ENCODE assay signal across 8 cellular contexts in genomic region chr15:29270169-29270955, GRCh38. TPM values are rescaled to one million over a fixed set of nuclear protein-coding genes. Genes with fewer than 3 reads are reported as not detected.
A peak's percentile ranks its signal among the peaks of the same experiment; 100 is the strongest.
DNase-seq lines count a peak whose midpoint lies in the region; ATAC-seq and TF ChIP-seq lines count a peak whose summit lies in the region.

No MANE protein-coding gene starts in this region.

- WGBS in body of pancreas, 2 donors, result 1 to 2% methylated on average over 8 of the region's 8 CpGs

- H3K4me1 Mint-ChIP-seq in activated CD8-positive, alpha-beta memory T cell treated with anti-CD3 and anti-CD28 coated beads, Interleukin-2, amount 10 ng/mL, durations not matched to agents 7 days and 5 days, result peaks cover 46% of the 10 kb centered on the region

- no peak for DNase-seq in activated CD8-positive, alpha-beta memory T cell treated with anti-CD3 and anti-CD28 coated beads, Interleukin-2, amount 10 ng/mL, durations not matched to agents 7 days and 5 days
- DNase-seq in activated CD8-positive, alpha-beta memory T cell treated with anti-CD3 and anti-CD28 coated beads, Interleukin-2, amount 50 U/mL, for 48 hours, result no peak
- DNase-seq in NOMO-1 (lab: John Stamatoyannopoulos, UW; ENCODE audit: unreplicated experiment in 2 of 2), result peak; percentile 16 to 63
- DNase-seq in body of pancreas, result no peak
- DNase-seq in left lung, result no peak
- DNase-seq in thoracic aorta (ENCODE audit: low spot score), result no peak
- no peak for DNase-seq in DMS 273 treated with DMSO at 0.1 percent for 48 hours (lab: John Stamatoyannopoulos, UW)

- H3K27ac ChIP-seq in body of pancreas (peak overlapping the region; percentile 44 to 91 (median 84)), left lung (peak overlapping the region; percentile 88 to 89), thoracic aorta (peak overlapping the region; percentile 87 to 90)

- ATAC-seq in activated CD8-positive, alpha-beta memory T cell treated with anti-CD3 and anti-CD28 coated beads, Interleukin-2, amount 10 ng/mL, durations not matched to agents 7 days and 5 days, result peak; percentile 20
- ATAC-seq in HG02623 (IDR thresholded peaks at IDR 0.05; ENCODE audit: unreplicated experiment) (peak; percentile 8), body of pancreas (no peak), left lung (peak; percentile 12), thoracic aorta (ENCODE audit: insufficient number of reproducible peaks, low FRiP score, low read depth) (no peak)

- no peak for TF ChIP-seq CTCF in body of pancreas (IDR thresholded peaks at IDR 0.05)
- TF ChIP-seq CTCF in left lung (IDR thresholded peaks at IDR 0.05), result no peak
- no peak for TF ChIP-seq CTCF in thoracic aorta (IDR thresholded peaks at IDR 0.05)

- H3K36me3 ChIP-seq in body of pancreas (replicated peaks in 1 of 2; ENCODE audit: insufficient read depth in 1 of 2, low read depth in 2 of 2) (no peaks in the 10 kb centered on the region), left lung (no peaks in the 10 kb centered on the region), thoracic aorta (no peaks in the 10 kb centered on the region)

- intact Hi-C loops in body of pancreas (cut with DNase I), result no loop called here
- intact Hi-C loops in left lung (cut with DNase I), result no loop called here

- H3K27me3 ChIP-seq in body of pancreas (no peaks in the 10 kb centered on the region), left lung (no peaks in the 10 kb centered on the region), thoracic aorta (replicated peaks; ENCODE audit: insufficient read depth) (no peaks in the 10 kb centered on the region)

- H3K4me3 Mint-ChIP-seq in activated CD8-positive, alpha-beta memory T cell treated with anti-CD3 and anti-CD28 coated beads, Interleukin-2, amount 10 ng/mL, durations not matched to agents 7 days and 5 days, result peak overlapping the region; percentile 96

- no peaks in the 10 kb centered on the region for H3K9me3 Mint-ChIP-seq in activated CD8-positive, alpha-beta memory T cell treated with anti-CD3 and anti-CD28 coated beads, Interleukin-2, amount 10 ng/mL, durations not matched to agents 7 days and 5 days (ENCODE audit: low read depth)

- TF ChIP-seq POLR2A in body of pancreas (IDR thresholded peaks at IDR 0.05), result no peak

- H3K4me3 ChIP-seq in body of pancreas (peak overlapping the region; percentile 37 to 88), left lung (peak overlapping the region; percentile 69 to 80), thoracic aorta (peak overlapping the region; percentile 90)

- peaks cover 5% of the 10 kb centered on the region for H3K27me3 Mint-ChIP-seq in activated CD8-positive, alpha-beta memory T cell treated with anti-CD3 and anti-CD28 coated beads, Interleukin-2, amount 10 ng/mL, durations not matched to agents 7 days and 5 days

- CTCF ChIA-PET in activated CD8-positive, alpha-beta memory T cell treated with anti-CD3 and anti-CD28 coated beads, Interleukin-2, amount 10 ng/mL, durations not matched to agents 7 days and 5 days (lab: Charles Lee), result interaction anchor here (1.1 kb wide), 1 partner anchor 181 kb away, joined by 3 read pairs; no protein-coding TSS in a partner anchor

- H3K4me1 ChIP-seq in body of pancreas (peaks cover 30% of the 10 kb centered on the region), left lung (peaks cover 9 to 33% of the 10 kb centered on the region in 2 donors), thoracic aorta (ENCODE audit: control insufficient read depth in 1 of 2, low read depth in 2 of 2) (peaks cover 20 to 22% of the 10 kb centered on the region in 2 donors)

- H3K9me3 ChIP-seq in body of pancreas, result no peaks in the 10 kb centered on the region
- H3K9me3 ChIP-seq in left lung, result no peaks in the 10 kb centered on the region
- H3K9me3 ChIP-seq in thoracic aorta, result no peaks in the 10 kb centered on the region

- H3K27ac Mint-ChIP-seq in activated CD8-positive, alpha-beta memory T cell treated with anti-CD3 and anti-CD28 coated beads, Interleukin-2, amount 10 ng/mL, durations not matched to agents 7 days and 5 days, result peak overlapping the region; percentile 100

- H3K36me3 Mint-ChIP-seq in activated CD8-positive, alpha-beta memory T cell treated with anti-CD3 and anti-CD28 coated beads, Interleukin-2, amount 10 ng/mL, durations not matched to agents 7 days and 5 days, result peaks cover 1% of the 10 kb centered on the region

RNA-seq across cellular contexts. Expression of gene NSMCE3, which starts 0.7 kb away (rescaled TPM):
- total RNA-seq in activated CD8-positive, alpha-beta memory T cell treated with anti-CD3 and anti-CD28 coated beads, Interleukin-2, amount 10 ng/mL, durations not matched to agents 7 days and 5 days, result 1 to 10 TPM; 8.7 to 9.2 TPM
- total RNA-seq in body of pancreas (1 to 10 TPM; 6.2 to 6.9 TPM), left lung (1 to 10 TPM; 6.2 to 7.3 TPM), thoracic aorta (10 to 100 TPM; 10.0 to 11.1 TPM)

Comparison
In these comparisons a context has a peak if more than half of its experiments do, and no peak if none do; other contexts are left out.
1. ATAC-seq: peak in activated CD8-positive, alpha-beta memory T cell treated with anti-CD3 and anti-CD28 coated beads, Interleukin-2, amount 10 ng/mL, durations not matched to agents 7 days and 5 days (single experiment), HG02623 (single experiment) and left lung (single experiment); none in body of pancreas (single experiment) and thoracic aorta (single experiment).
2. DNase-seq: peak in NOMO-1 (2 of 2); none in activated CD8-positive, alpha-beta memory T cell treated with anti-CD3 and anti-CD28 coated beads, Interleukin-2, amount 10 ng/mL, durations not matched to agents 7 days and 5 days (single experiment), activated CD8-positive, alpha-beta memory T cell treated with anti-CD3 and anti-CD28 coated beads, Interleukin-2, amount 50 U/mL, for 48 hours (single experiment), body of pancreas (0 of 4), left lung (0 of 2), thoracic aorta (single experiment) and DMS 273 treated with DMSO at 0.1 percent for 48 hours (single experiment).
3. Peak in every context shown above with its lines, with median percentiles within 50 percentile points of each other: H3K27ac ChIP-seq and H3K4me3 ChIP-seq.